1 cellular context compared by ENCODE assay signal in the genomic region with DNA sequence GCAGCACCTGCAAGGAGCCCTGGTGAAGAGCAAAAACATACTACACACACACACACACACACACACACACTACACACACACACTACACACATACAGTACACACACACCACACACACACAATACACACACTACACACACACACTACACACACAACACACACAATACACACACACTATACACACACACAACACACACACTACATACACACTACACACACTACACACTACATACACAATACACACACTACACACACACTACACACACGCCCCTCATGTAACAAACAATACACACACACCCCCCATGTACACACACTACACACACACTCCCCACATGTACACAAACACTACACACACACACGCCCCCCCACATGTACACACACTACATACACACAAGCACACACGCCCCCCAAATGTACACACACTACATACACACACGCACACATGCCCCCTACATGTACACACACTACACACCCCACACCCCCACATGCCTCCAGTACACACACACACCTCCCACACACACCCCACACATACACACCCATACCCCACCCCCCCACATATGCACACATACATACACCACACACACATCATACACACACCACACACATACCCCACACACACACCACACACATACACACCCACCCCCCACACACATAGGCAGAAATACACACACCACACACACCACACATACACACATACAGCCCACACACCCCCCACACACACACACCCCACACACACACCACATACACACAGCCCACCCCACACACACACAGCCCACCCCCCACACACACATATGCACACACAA.
A peak's percentile ranks its signal among the peaks of the same experiment; 100 is the strongest.
TF ChIP-seq lines count a peak whose summit lies in the region.

No MANE protein-coding gene starts in this region.

TF ChIP-seq in HepG2, 621 proteins besides CTCF, POLR2A, EP300 and RAD21:
- no peak for TF ChIP-seq MAFF (IDR thresholded peaks at IDR 0.05; ENCODE audit: low read depth, low read length)
- TF ChIP-seq, protein P1, sequence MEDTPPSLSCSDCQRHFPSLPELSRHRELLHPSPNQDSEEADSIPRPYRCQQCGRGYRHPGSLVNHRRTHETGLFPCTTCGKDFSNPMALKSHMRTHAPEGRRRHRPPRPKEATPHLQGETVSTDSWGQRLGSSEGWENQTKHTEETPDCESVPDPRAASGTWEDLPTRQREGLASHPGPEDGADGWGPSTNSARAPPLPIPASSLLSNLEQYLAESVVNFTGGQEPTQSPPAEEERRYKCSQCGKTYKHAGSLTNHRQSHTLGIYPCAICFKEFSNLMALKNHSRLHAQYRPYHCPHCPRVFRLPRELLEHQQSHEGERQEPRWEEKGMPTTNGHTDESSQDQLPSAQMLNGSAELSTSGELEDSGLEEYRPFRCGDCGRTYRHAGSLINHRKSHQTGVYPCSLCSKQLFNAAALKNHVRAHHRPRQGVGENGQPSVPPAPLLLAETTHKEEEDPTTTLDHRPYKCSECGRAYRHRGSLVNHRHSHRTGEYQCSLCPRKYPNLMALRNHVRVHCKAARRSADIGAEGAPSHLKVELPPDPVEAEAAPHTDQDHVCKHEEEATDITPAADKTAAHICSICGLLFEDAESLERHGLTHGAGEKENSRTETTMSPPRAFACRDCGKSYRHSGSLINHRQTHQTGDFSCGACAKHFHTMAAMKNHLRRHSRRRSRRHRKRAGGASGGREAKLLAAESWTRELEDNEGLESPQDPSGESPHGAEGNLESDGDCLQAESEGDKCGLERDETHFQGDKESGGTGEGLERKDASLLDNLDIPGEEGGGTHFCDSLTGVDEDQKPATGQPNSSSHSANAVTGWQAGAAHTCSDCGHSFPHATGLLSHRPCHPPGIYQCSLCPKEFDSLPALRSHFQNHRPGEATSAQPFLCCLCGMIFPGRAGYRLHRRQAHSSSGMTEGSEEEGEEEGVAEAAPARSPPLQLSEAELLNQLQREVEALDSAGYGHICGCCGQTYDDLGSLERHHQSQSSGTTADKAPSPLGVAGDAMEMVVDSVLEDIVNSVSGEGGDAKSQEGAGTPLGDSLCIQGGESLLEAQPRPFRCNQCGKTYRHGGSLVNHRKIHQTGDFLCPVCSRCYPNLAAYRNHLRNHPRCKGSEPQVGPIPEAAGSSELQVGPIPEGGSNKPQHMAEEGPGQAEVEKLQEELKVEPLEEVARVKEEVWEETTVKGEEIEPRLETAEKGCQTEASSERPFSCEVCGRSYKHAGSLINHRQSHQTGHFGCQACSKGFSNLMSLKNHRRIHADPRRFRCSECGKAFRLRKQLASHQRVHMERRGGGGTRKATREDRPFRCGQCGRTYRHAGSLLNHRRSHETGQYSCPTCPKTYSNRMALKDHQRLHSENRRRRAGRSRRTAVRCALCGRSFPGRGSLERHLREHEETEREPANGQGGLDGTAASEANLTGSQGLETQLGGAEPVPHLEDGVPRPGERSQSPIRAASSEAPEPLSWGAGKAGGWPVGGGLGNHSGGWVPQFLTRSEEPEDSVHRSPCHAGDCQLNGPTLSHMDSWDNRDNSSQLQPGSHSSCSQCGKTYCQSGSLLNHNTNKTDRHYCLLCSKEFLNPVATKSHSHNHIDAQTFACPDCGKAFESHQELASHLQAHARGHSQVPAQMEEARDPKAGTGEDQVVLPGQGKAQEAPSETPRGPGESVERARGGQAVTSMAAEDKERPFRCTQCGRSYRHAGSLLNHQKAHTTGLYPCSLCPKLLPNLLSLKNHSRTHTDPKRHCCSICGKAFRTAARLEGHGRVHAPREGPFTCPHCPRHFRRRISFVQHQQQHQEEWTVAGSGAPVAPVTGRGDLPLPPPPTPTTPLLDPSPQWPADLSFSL (CRISPR knock-in tag; IDR thresholded peaks at IDR 0.05), result peak; percentile 96
